25 cellular contexts compared by ENCODE assay signal in genomic region chr12:123469978-123470377, GRCh38. TPM values are rescaled to one million over a fixed set of nuclear protein-coding genes. Genes with fewer than 3 reads are reported as not detected.
DNase-seq lines count a peak whose midpoint lies in the region; ATAC-seq, FAIRE-seq and TF ChIP-seq lines count a peak whose summit lies in the region.
"Had no signal": no experiment of that assay in that cellular context is flagged by ENCODE, and none has a peak within 500 bp of the region (broad histone marks: within the 10 kb centered on the region; RNA-seq: fewer than 3 reads in every experiment).

No MANE protein-coding gene starts in this region.

- intact Hi-C loops in left ventricle myocardium inferior (cut with micrococcal nuclease) (no loop called here), heart left ventricle (cut with DNase I) (loop anchor here in 5 of 10 donors (5.0 kb wide), 4 partner anchors 43 to 112 kb away; partner anchors contain the start of genes RILPL1 (in 3 of the 5) and TMED2 (in 1 of the 5)), K562 (cut with micrococcal nuclease) (no loop called here), thyroid gland (cut with DNase I) (loop anchor here (10.0 kb wide), 1 partner anchor 65 kb away; the partner anchor contains the start of gene RILPL1)

- no peak for FAIRE-seq in A549 (lab: Jason Lieb, UNC)
- FAIRE-seq in K562 (lab: Jason Lieb, UNC), result no peak
- FAIRE-seq: A204.1, D721Med, GM12878, GM19239 had no signal

- H3K27me3 ChIP-seq in left ventricle myocardium inferior (ENCODE audit: low read depth), result no peaks in the 10 kb centered on the region
- H3K27me3 ChIP-seq in heart left ventricle, result no peaks in the 10 kb centered on the region
- H3K27me3 ChIP-seq in K562 (ENCODE audit: control insufficient read depth in 2 of 2, insufficient read depth in 2 of 2, low read length in 2 of 2), result no peaks in the 10 kb centered on the region
- no peaks in the 10 kb centered on the region for H3K27me3 ChIP-seq in thyroid gland
- H3K27me3 ChIP-seq: BE2C; BLaER1 treated with 17β-estradiol and CSF1 and Interleukin-3, amounts not matched to agents 10 nM and 100 nM had no signal

- peaks cover 13% of the 10 kb centered on the region; the same call in 2 of the 3 replicates for H3K79me2 ChIP-seq in K562 (ENCODE audit: control insufficient read depth, insufficient read depth, low read length)

- no TSS peak for BruUV-seq in K562 (replicated peaks; lab: Mats Ljungman, UMichigan)

- TF ChIP-seq RAD21 in A549 (conservative IDR thresholded peaks at IDR 0.05 in 1 of 2, IDR thresholded peaks at IDR 0.05 in 1 of 2) (no peak), K562 (CRISPR knock-in tag; conservative IDR thresholded peaks at IDR 0.05 in 1 of 2, IDR thresholded peaks at IDR 0.05 in 1 of 2) (no peak)

- H3K4me1 ChIP-seq in left ventricle myocardium inferior (peaks cover 67% of the 10 kb centered on the region), heart left ventricle (peaks cover 0 to 60% (median 23%) of the 10 kb centered on the region in 12 donors), A549 (peaks cover 18% of the 10 kb centered on the region), K562 (replicated peaks in 1 of 2; ENCODE audit: control insufficient read depth in 2 of 2, insufficient read depth in 2 of 2, low read length in 2 of 2) (peaks cover 0 to 2% of the 10 kb centered on the region in 2 experiments; a peak in 1 of 5 replicates), thyroid gland (peaks cover 43 to 63% of the 10 kb centered on the region in 2 donors)

- H3K4me3 ChIP-seq in left ventricle myocardium inferior, result no peak overlapping the region
- no peak overlapping the region for H3K4me3 ChIP-seq in heart left ventricle
- H3K4me3 ChIP-seq in A549, result no peak overlapping the region
- no peak overlapping the region for H3K4me3 ChIP-seq in K562
- no peak overlapping the region for H3K4me3 ChIP-seq in thyroid gland (replicated peaks in 1 of 3)
- H3K4me3 ChIP-seq: BLaER1 treated with 17β-estradiol and CSF1 and Interleukin-3, amounts not matched to agents 10 nM and 100 nM; GM12878; GM23338 had no signal

- in situ Hi-C loops in K562 (cut with MboI), result no loop called here

- H3K36me3 ChIP-seq in left ventricle myocardium inferior, result peaks cover 55% of the 10 kb centered on the region
- peaks cover 0 to 74% (median 59%) of the 10 kb centered on the region in 9 donors for H3K36me3 ChIP-seq in heart left ventricle
- H3K36me3 ChIP-seq in K562 (ENCODE audit: control insufficient read depth, insufficient read depth, low read length), result peaks cover 53% of the 10 kb centered on the region; the same call in 2 of the 3 replicates
- H3K36me3 ChIP-seq in thyroid gland, result peaks cover 0 to 19% of the 10 kb centered on the region in 2 donors

- peaks cover 3% of the 10 kb centered on the region for H3K9me1 ChIP-seq in K562 (ENCODE audit: control insufficient read depth, insufficient read depth, low read length)

- no peak for TF ChIP-seq POLR2A in heart left ventricle (IDR thresholded peaks at IDR 0.05)
- TF ChIP-seq POLR2A in A549 (IDR thresholded peaks at IDR 0.05; ENCODE audit: low read length), result no peak
- TF ChIP-seq POLR2A in K562 (conservative IDR thresholded peaks at IDR 0.05), result no peak
- TF ChIP-seq POLR2A in thyroid gland (IDR thresholded peaks at IDR 0.05), result no peak

- no peak overlapping the region for H3K9ac ChIP-seq in K562 (ENCODE audit: insufficient read depth in 1 of 2, low read depth in 2 of 2, low read length in 2 of 2)

- DNase-seq in left ventricle myocardium inferior (no peak), heart left ventricle (no peak), A549 (ENCODE audit: low read depth in 1 of 2, low spot score in 1 of 2) (no peak), K562 (ENCODE audit: extremely low read depth in 1 of 4, low spot score in 3 of 4) (no peak), thyroid gland (no peak), kidney tubule cell (ENCODE audit: low spot score) (no peak), NCI-H524 treated with DMSO at 0.1 percent for 48 hours (lab: John Stamatoyannopoulos, UW) (no peak)
- DNase-seq: ACHN; AML-193; BE2C; CD4-positive, alpha-beta T cell; CD8-positive, alpha-beta memory T cell; DMS 273 treated with DMSO at 0.1 percent for 48 hours; DMS79; EL; GDM1; H9 had no signal

- no peak for TF ChIP-seq EP300 in A549 (IDR thresholded peaks at IDR 0.05)
- no peak for TF ChIP-seq EP300 in K562 (IDR thresholded peaks at IDR 0.05; ENCODE audit: low read length)

- 89 to 93% (median 91%) methylated on average over 2 of the region's 2 CpGs for WGBS in heart left ventricle, 4 donors
- WGBS in A549 (ENCODE audit: missing lambda C conversion rate), result 91% methylated on average over 2 of the region's 2 CpGs
- 81% methylated on average over 2 of the region's 2 CpGs for WGBS in K562 (ENCODE audit: insufficient coverage, low coverage, missing lambda C conversion rate)
- WGBS in thyroid gland, 2 donors, result 89 to 97% methylated on average over 2 of the region's 2 CpGs

- 0 out of 2 replicates have a peak, but pooled peaks cover 4% of the 10 kb centered on the region for H4K20me1 ChIP-seq in K562 (replicated peaks; ENCODE audit: control insufficient read depth, insufficient read depth, low read length)

- POLR2A ChIA-PET in A549 (lab: Yijun Ruan, JAX) (no interaction called here), K562 (lab: Yijun Ruan, JAX) (interaction anchor here (1.0 to 1.8 kb wide), 3 partner anchors 8 to 112 kb away, joined by 4 to 6 read pairs (median 6); no protein-coding TSS in a partner anchor)

- ATAC-seq in heart left ventricle (no peak), A549 (no peak), K562 (no peak)
- ATAC-seq: GM23338, HCT116 had no signal

- TF ChIP-seq CTCF in left ventricle myocardium inferior (IDR thresholded peaks at IDR 0.05; ENCODE audit: borderline replicate concordance) (no peak), heart left ventricle (IDR thresholded peaks at IDR 0.05) (no peak), A549 (IDR thresholded peaks at IDR 0.05) (no peak), K562 (IDR thresholded peaks at IDR 0.05 in 2 of 3, conservative IDR thresholded peaks at IDR 0.05 in 1 of 3; ENCODE audit: insufficient read depth in 2 of 3, low read depth in 1 of 3, low read length in 3 of 3) (no peak), thyroid gland (IDR thresholded peaks at IDR 0.05) (no peak)

- H2AFZ ChIP-seq in K562 (ENCODE audit: low read depth, low read length), result no peak overlapping the region
- H2AFZ ChIP-seq: GM23338 had no signal

- no peak overlapping the region for H3K4me2 ChIP-seq in A549
- H3K4me2 ChIP-seq in K562 (ENCODE audit: insufficient read depth, low read length), result no peak overlapping the region
- H3K4me2 ChIP-seq: GM23338 had no signal

- no peaks in the 10 kb centered on the region for H3K9me3 ChIP-seq in left ventricle myocardium inferior (replicated peaks)
- no peaks in the 10 kb centered on the region for H3K9me3 ChIP-seq in heart left ventricle
- no peaks in the 10 kb centered on the region for H3K9me3 ChIP-seq in A549
- no peaks in the 10 kb centered on the region for H3K9me3 ChIP-seq in K562 (replicated peaks; ENCODE audit: control insufficient read depth, insufficient read depth, low read depth, low read length)
- no peaks in the 10 kb centered on the region for H3K9me3 ChIP-seq in thyroid gland
- H3K9me3 ChIP-seq: BE2C; BLaER1 treated with 17β-estradiol and CSF1 and Interleukin-3, amounts not matched to agents 10 nM and 100 nM had no signal

- CTCF ChIA-PET in A549 (lab: Yijun Ruan, JAX) (no interaction called here), K562 (lab: Yijun Ruan, JAX; ENCODE audit: low intra/inter-chr PET ratio) (no interaction called here)

- peak overlapping the region; percentile 93 for H3K27ac ChIP-seq in left ventricle myocardium inferior (replicated peaks)
- peak overlapping the region in 1 of 12 donors; percentile 69 for H3K27ac ChIP-seq in heart left ventricle
- no peak overlapping the region for H3K27ac ChIP-seq in A549
- no peak overlapping the region for H3K27ac ChIP-seq in K562 (ENCODE audit: extremely low read depth, low read depth, low read length)
- peak overlapping the region; percentile 25 to 64 (median 41) for H3K27ac ChIP-seq in thyroid gland
- H3K27ac ChIP-seq: 22Rv1; BLaER1 treated with 17β-estradiol and CSF1 and Interleukin-3, amounts not matched to agents 10 nM and 100 nM had no signal

RNA-seq across cellular contexts. Expression of gene SNRNP35, which starts 12.0 kb away (rescaled TPM):
- total RNA-seq in left ventricle myocardium inferior (23.0 TPM), heart left ventricle (10 to 100 TPM; 18.5 to 27.4 (median 20.0) TPM), K562 (2014; rRNA removed) (24.5 and 26.0 TPM in 2 replicates), K562 (2014; rRNA removed; fragmentation: Illumina TruSeq; extraction: Trizol) (25.5 and 25.8 TPM in 2 replicates), K562 (2015; rRNA removed; fragmentation: Illumina TruSeq; extraction: Trizol) (28.1 and 31.9 TPM in 2 replicates), K562 (2021) (12.8 and 17.7 TPM in 2 replicates), thyroid gland (10 to 100 TPM; 19.1 to 36.3 (median 21.4) TPM)
- polyA plus RNA-seq in heart left ventricle (10 to 100 TPM; 26.2 to 72.8 TPM), A549 (2011; rRNA removed) (14.3 and 19.1 TPM in 2 replicates), A549 (2017; fragmentation: RNase III; extraction: RNeasy Plus Mini Kit Qiagen cat#74134 plus additional on column Dnase treatment) (20.6 to 23.6 TPM (median 21.5 TPM) in 3 replicates), K562 (2011; rRNA removed) (17.5 and 21.8 TPM in 2 replicates), K562 (2014; fragmentation: Illumina TruSeq; extraction: Trizol) (29.1 and 33.7 TPM in 2 replicates), K562 (2014; fragmentation: Nextera tagmentation; extraction: Ambion mirVana) (10 to 100 TPM; 19.5 to 41.0 TPM), K562 (2014; rRNA removed) (31.8 and 42.0 TPM in 2 replicates)
- 17.1 and 18.4 TPM in 2 replicates for polyA plus RNA-seq in A549 (2012; cell fraction: cytosol; rRNA removed)
- polyA plus RNA-seq in A549 (2012; cell fraction: nucleus; rRNA removed), result 13.7 and 19.6 TPM in 2 replicates
- polyA minus RNA-seq in A549 (2011; rRNA and poly(A)+ RNA removed), result 11.8 TPM in 2 replicates
- 97.2 and 98.0 TPM in 2 replicates for total RNA-seq in K562 (2011; cell fraction: chromatin; rRNA removed; ENCODE audit: low replicate concordance)
- total RNA-seq in K562 (2011; cell fraction: nucleolus; rRNA removed), result 59.7 and 66.3 TPM in 2 replicates
- total RNA-seq in K562 (2011; cell fraction: nucleoplasm; rRNA removed), result 90.6 and 134 TPM in 2 replicates
- 15.6 and 19.9 TPM in 2 replicates for polyA plus RNA-seq in K562 (2011; cell fraction: cytosol; rRNA removed)
- 25.4 and 37.5 TPM in 2 replicates for polyA plus RNA-seq in K562 (2011; cell fraction: nucleus; rRNA removed)
- 23.3 and 32.3 TPM in 2 replicates for polyA plus RNA-seq in K562 (2012)
- polyA minus RNA-seq in K562 (2011; rRNA and poly(A)+ RNA removed), result 16.6 and 17.8 TPM in 2 replicates
- 10.6 and 10.9 TPM in 2 replicates for polyA minus RNA-seq in K562 (2011; cell fraction: cytosol; rRNA and poly(A)+ RNA removed)
- polyA minus RNA-seq in K562 (2011; cell fraction: nucleus; rRNA and poly(A)+ RNA removed), result 16.2 and 20.1 TPM in 2 replicates

RNA-seq across cellular contexts. Expression of gene RILPL2, which starts 33.5 kb away (rescaled TPM):
- 2.2 TPM for total RNA-seq in left ventricle myocardium inferior
- total RNA-seq in heart left ventricle, result 1 to 10 TPM; 1.6 to 3.4 (median 2.1) TPM
- polyA plus RNA-seq in heart left ventricle, result 1 to 10 TPM; 2.2 to 3.2 TPM
- 2.4 TPM in 2 replicates for polyA plus RNA-seq in A549 (2011; rRNA removed)
- 2.0 and 2.1 TPM in 2 replicates for polyA plus RNA-seq in A549 (2012; cell fraction: cytosol; rRNA removed)
- polyA plus RNA-seq in A549 (2012; cell fraction: nucleus; rRNA removed), result 0.72 and 0.77 TPM in 2 replicates
- polyA plus RNA-seq in A549 (2017; fragmentation: RNase III; extraction: RNeasy Plus Mini Kit Qiagen cat#74134 plus additional on column Dnase treatment), result 2.1 to 3.1 TPM (median 2.9 TPM) in 3 replicates
- 0.88 and 1.4 TPM in 2 replicates for polyA minus RNA-seq in A549 (2011; rRNA and poly(A)+ RNA removed)
- total RNA-seq in K562 (2011; cell fraction: chromatin; rRNA removed; ENCODE audit: low replicate concordance), result 1.4 and 2.2 TPM in 2 replicates
- 1.4 and 1.5 TPM in 2 replicates for total RNA-seq in K562 (2011; cell fraction: nucleolus; rRNA removed)
- total RNA-seq in K562 (2011; cell fraction: nucleoplasm; rRNA removed), result 1.8 and 2.7 TPM in 2 replicates
- total RNA-seq in K562 (2014; rRNA removed), result 5.6 and 6.2 TPM in 2 replicates
- total RNA-seq in K562 (2014; rRNA removed; fragmentation: Illumina TruSeq; extraction: Trizol), result 2.9 and 3.5 TPM in 2 replicates
- 4.6 and 5.0 TPM in 2 replicates for total RNA-seq in K562 (2015; rRNA removed; fragmentation: Illumina TruSeq; extraction: Trizol)
- total RNA-seq in K562 (2021), result 3.8 and 4.8 TPM in 2 replicates
- polyA plus RNA-seq in K562 (2011; rRNA removed), result 3.8 and 4.6 TPM in 2 replicates
- 2.4 and 2.6 TPM in 2 replicates for polyA plus RNA-seq in K562 (2011; cell fraction: cytosol; rRNA removed)
- 0.95 and 1.3 TPM in 2 replicates for polyA plus RNA-seq in K562 (2011; cell fraction: nucleus; rRNA removed)
- 4.9 and 8.8 TPM in 2 replicates for polyA plus RNA-seq in K562 (2012)
- polyA plus RNA-seq in K562 (2014; fragmentation: Illumina TruSeq; extraction: Trizol), result 4.3 and 5.5 TPM in 2 replicates
- polyA plus RNA-seq in K562 (2014; fragmentation: Nextera tagmentation; extraction: Ambion mirVana), result under 1 TPM; 0.61 to 0.73 TPM
- 5.8 and 5.9 TPM in 2 replicates for polyA plus RNA-seq in K562 (2014; rRNA removed)
- polyA minus RNA-seq in K562 (2011; rRNA and poly(A)+ RNA removed), result 1.7 and 2.4 TPM in 2 replicates
- 1.5 and 1.8 TPM in 2 replicates for polyA minus RNA-seq in K562 (2011; cell fraction: cytosol; rRNA and poly(A)+ RNA removed)
- 0.54 and 0.89 TPM in 2 replicates for polyA minus RNA-seq in K562 (2011; cell fraction: nucleus; rRNA and poly(A)+ RNA removed)
- total RNA-seq in thyroid gland, result 10 to 100 TPM; 10.7 to 15.2 (median 12.7) TPM

Comparison
In these comparisons a context has a peak if more than half of its experiments do, and no peak if none do; other contexts are left out.
1. H3K27ac ChIP-seq: peak in left ventricle myocardium inferior (single experiment) and thyroid gland (3 of 3); none in A549 (0 of 2) and K562 (single experiment).